In genomic region chr5:137560414-137560813, GRCh38 we compare ENCODE assay signal across 1 cellular context.
A peak's percentile ranks its signal among the peaks of the same experiment; 100 is the strongest.
TF ChIP-seq lines count a peak whose summit lies in the region.

No MANE protein-coding gene starts in this region.

TF ChIP-seq in endothelial cell of umbilical vein, 7 proteins besides CTCF, POLR2A, EP300 and RAD21:
- TF ChIP-seq JUN (IDR thresholded peaks at IDR 0.05; ENCODE audit: borderline replicate concordance, insufficient read depth, insufficient read length, low read depth) = no peak
- no peak for TF ChIP-seq MAX (IDR thresholded peaks at IDR 0.05; ENCODE audit: insufficient read depth, insufficient read length)
- peak; percentile 54 for TF ChIP-seq FOS (IDR thresholded peaks at IDR 0.05; ENCODE audit: borderline replicate concordance, insufficient read depth, low read length)
- peak; percentile 61 for TF ChIP-seq POLR2AphosphoS5 (IDR thresholded peaks at IDR 0.05; ENCODE audit: insufficient read depth, low read depth, low read length)
- TF ChIP-seq MYC (IDR thresholded peaks at IDR 0.05; ENCODE audit: low read depth, low read length) = no peak
- no peak for TF ChIP-seq EZH2 (IDR thresholded peaks at IDR 0.05; ENCODE audit: borderline replicate concordance, low read depth, low read length, severe bottlenecking)
- TF ChIP-seq GATA2 (IDR thresholded peaks at IDR 0.05; ENCODE audit: insufficient read depth, insufficient read length, low read depth, low read length) = peak; percentile 93
